In genomic region chr16:1916654-1916990, GRCh38 we compare ENCODE assay signal across 15 cellular contexts. TPM values are rescaled to one million over a fixed set of nuclear protein-coding genes. Genes with fewer than 3 reads are reported as not detected.
DNase-seq lines count a peak whose midpoint lies in the region; ATAC-seq and TF ChIP-seq lines count a peak whose summit lies in the region.
"Had no signal": no experiment of that assay in that cellular context is flagged by ENCODE, and none has a peak within 500 bp of the region (broad histone marks: within the 10 kb centered on the region; RNA-seq: fewer than 3 reads in every experiment).

No MANE protein-coding gene starts in this region.

- no peak for TF ChIP-seq POLR2A in lower leg skin (IDR thresholded peaks at IDR 0.05)

- H3K27ac ChIP-seq in esophagus (ENCODE audit: low read depth in 2 of 2, low read length in 1 of 2): no peak overlapping the region
- H3K27ac ChIP-seq: C4-2B had no signal

- intact Hi-C loops in lower leg skin (cut with DNase I; ENCODE audit: low total_unique reads): no loop called here

- ATAC-seq in HG02798 (IDR thresholded peaks at IDR 0.05; ENCODE audit: poor library complexity, unreplicated experiment) (no peak), GM21381 (IDR thresholded peaks at IDR 0.05; ENCODE audit: unreplicated experiment) (no peak)
- ATAC-seq: HCT116, Right ventricle myocardium inferior, SK-N-SH treated with all-trans-retinoic acid at 6 μM for 48 hours had no signal

- TF ChIP-seq CTCF in lower leg skin (IDR thresholded peaks at IDR 0.05): no peak

- H3K4me3 ChIP-seq in esophagus (ENCODE audit: low read depth in 1 of 2, low read length in 2 of 2) (peak overlapping the region; percentile 57 to 64), lower leg skin (ENCODE audit: low read depth, poor library complexity, severe bottlenecking) (peak overlapping the region; percentile 22)

- H3K9me3 ChIP-seq in esophagus (ENCODE audit: control insufficient read depth in 2 of 2, insufficient read depth in 1 of 2, low read depth in 1 of 2, low read length in 1 of 2): peaks cover 0 to 2% of the 10 kb centered on the region in 2 donors

- H3K36me3 ChIP-seq in esophagus (ENCODE audit: control insufficient read depth in 2 of 2, insufficient read depth in 2 of 2, low read length in 1 of 2): no peaks in the 10 kb centered on the region

- peaks cover 0 to 17% of the 10 kb centered on the region in 2 donors for H3K27me3 ChIP-seq in esophagus (ENCODE audit: control insufficient read depth in 1 of 2, insufficient read depth in 2 of 2, low read length in 2 of 2)

- peaks cover 17 to 39% of the 10 kb centered on the region in 2 donors for H3K4me1 ChIP-seq in esophagus (ENCODE audit: control insufficient read depth in 2 of 2, insufficient read depth in 2 of 2, low read length in 1 of 2)

- DNase-seq in NCI-H82 (lab: John Stamatoyannopoulos, UW): peak; percentile 65
- no peak for DNase-seq in NCI-H82 treated with DMSO at 0.1 percent for 48 hours (lab: John Stamatoyannopoulos, UW; ENCODE audit: unreplicated experiment)
- DNase-seq in lower leg skin (ENCODE audit: low spot score in 2 of 2): no peak
- DNase-seq in H4 (ENCODE audit: low spot score): no peak
- DNase-seq in middle frontal gyrus (ENCODE audit: extremely low spot score, low spot score): no peak
- DNase-seq: KBM-7, NCI-H1694, NCI-H69 had no signal

- 13 to 23% methylated on average over 5 of the region's 5 CpGs for WGBS in esophagus, 2 donors
- 25 to 26% methylated on average over 5 of the region's 5 CpGs for WGBS in lower leg skin, 2 donors

RNA-seq across cellular contexts. Expression of gene HS3ST6, which starts 1.6 kb away (rescaled TPM):
- 10 to 100 TPM in 1 of 2 donors, 1 to 10 TPM in 1; 8.0 to 16.3 TPM for polyA plus RNA-seq in esophagus
- total RNA-seq in lower leg skin: 100 to 1,000 TPM; 103 to 153 (median 120) TPM
- not detected in 2 replicates for total RNA-seq in H4 (2014; rRNA removed; shearing (Covaris generic))
- total RNA-seq: Right ventricle myocardium inferior had no signal

RNA-seq across cellular contexts. Expression of gene MSRB1, which starts 26.4 kb away (rescaled TPM):
- 10 to 100 TPM; 25.9 to 52.7 TPM for polyA plus RNA-seq in esophagus
- total RNA-seq in lower leg skin: 10 to 100 TPM; 18.7 to 44.3 (median 31.7) TPM
- 25.3 and 32.7 TPM in 2 replicates for total RNA-seq in H4 (2014; rRNA removed; shearing (Covaris generic))

RNA-seq across cellular contexts. Expression of gene RPL3L, which starts 37.9 kb away (rescaled TPM):
- polyA plus RNA-seq in esophagus: under 1 TPM; 0.06 to 0.14 TPM
- total RNA-seq in lower leg skin: 1 to 10 TPM in 1 of 4 donors, not detected in 3; 1.6 TPM
- total RNA-seq in H4 (2014; rRNA removed; shearing (Covaris generic)): not detected in 2 replicates

RNA-seq across cellular contexts. Expression of gene NDUFB10, which starts 42.7 kb away (rescaled TPM):
- polyA plus RNA-seq in esophagus: 100 to 1,000 TPM; 160 to 207 TPM
- 100 to 1,000 TPM; 183 to 245 (median 217) TPM for total RNA-seq in lower leg skin
- 360 and 447 TPM in 2 replicates for total RNA-seq in H4 (2014; rRNA removed; shearing (Covaris generic))

RNA-seq across cellular contexts. Expression of gene MEIOB, which starts 44.7 kb away (rescaled TPM):
- polyA plus RNA-seq in esophagus: under 1 TPM in 1 of 2 donors, not detected in 1; 0.08 TPM
- under 1 TPM in 1 of 4 donors, not detected in 3; 0.42 TPM for total RNA-seq in lower leg skin
- 2.8 and 9.0 TPM in 2 replicates for total RNA-seq in H4 (2014; rRNA removed; shearing (Covaris generic))
- total RNA-seq: Right ventricle myocardium inferior had no signal

Comparison
In these comparisons a context has a peak if more than half of its experiments do, and no peak if none do; other contexts are left out.
1. RNA of gene HS3ST6, which starts 1.6 kb away (total RNA-seq): 103 to 153 TPM in lower leg skin; not detected in H4; every median in the first group is over 100 times any median in the second.